Comparison of ENCODE assay signal across 8 cellular contexts in genomic region chr9:35102769-35103659, GRCh38. TPM values are rescaled to one million over a fixed set of nuclear protein-coding genes. Genes with fewer than 3 reads are reported as not detected.
DNase-seq lines count a peak whose midpoint lies in the region; FAIRE-seq and TF ChIP-seq lines count a peak whose summit lies in the region.

A gene with protein sequence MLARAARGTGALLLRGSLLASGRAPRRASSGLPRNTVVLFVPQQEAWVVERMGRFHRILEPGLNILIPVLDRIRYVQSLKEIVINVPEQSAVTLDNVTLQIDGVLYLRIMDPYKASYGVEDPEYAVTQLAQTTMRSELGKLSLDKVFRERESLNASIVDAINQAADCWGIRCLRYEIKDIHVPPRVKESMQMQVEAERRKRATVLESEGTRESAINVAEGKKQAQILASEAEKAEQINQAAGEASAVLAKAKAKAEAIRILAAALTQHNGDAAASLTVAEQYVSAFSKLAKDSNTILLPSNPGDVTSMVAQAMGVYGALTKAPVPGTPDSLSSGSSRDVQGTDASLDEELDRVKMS (minus strand): TSS chr9:35103131. CDS start chr9:35103094, 37 bp downstream.

- H3K4me2 ChIP-seq in neuronal stem cell (ENCODE audit: insufficient read depth, low read length, poor library complexity, severe bottlenecking) = peak within 1 kb of the TSS; percentile 80

- H3K79me1 ChIP-seq in neuronal stem cell (ENCODE audit: low read depth, low read length) = peaks cover 8% of the 10 kb centered on the region

- DNase-seq in GF-D8 (lab: John Stamatoyannopoulos, UW) = peak; percentile 87
- DNase-seq in HEK293T (ENCODE audit: extremely low spot score) = peak; percentile 92
- DNase-seq in MV-4-11 (lab: John Stamatoyannopoulos, UW) = peak; percentile 92
- peak; percentile 95 for DNase-seq in SK-MEL-5 (ENCODE audit: low read depth, low spot score)
- peak; percentile 94 for DNase-seq in activated naive CD4-positive, alpha-beta T cell treated with Interleukin-2 at 50 U/mL for 16 hours
- peak; percentile 92 to 97 for DNase-seq in frontal cortex (ENCODE audit: low spot score in 2 of 2)
- DNase-seq in neuronal stem cell (ENCODE audit: low spot score) = peak; percentile 95

- peak within 1 kb of the TSS; percentile 75 for H2AFZ ChIP-seq in neuronal stem cell (ENCODE audit: low read length)

- H3K18ac ChIP-seq in neuronal stem cell (ENCODE audit: low read length) = peak within 1 kb of the TSS; percentile 38

- no peak within 1 kb of the TSS for H3K14ac ChIP-seq in neuronal stem cell (ENCODE audit: low read length)

- H3K23ac ChIP-seq in neuronal stem cell (ENCODE audit: low read depth, low read length, poor library complexity) = peak within 1 kb of the TSS; percentile 14

- no peak within 1 kb of the TSS for H2BK12ac ChIP-seq in neuronal stem cell (ENCODE audit: low read length)

- peak within 1 kb of the TSS; percentile 91 for H3K27ac ChIP-seq in neuronal stem cell (replicated peaks; ENCODE audit: low read length)

- in situ Hi-C loops in SK-MEL-5 (cut with HindIII; ENCODE audit: low pct_unique_long_range_greater_than_20kb, low sequenced_read_pairs) = no loop called here

- H2AK5ac ChIP-seq in neuronal stem cell (ENCODE audit: low read depth, low read length) = peak within 1 kb of the TSS; percentile 43

- H3K4me3 ChIP-seq in neuronal stem cell (ENCODE audit: low read length in 2 of 2) = peak within 1 kb of the TSS; percentile 80 to 84

- H3K4ac ChIP-seq in neuronal stem cell (ENCODE audit: low read length) = no peak within 1 kb of the TSS

- H3K27me3 ChIP-seq in neuronal stem cell (ENCODE audit: control insufficient read depth in 3 of 3, insufficient read depth in 3 of 3, low read depth in 1 of 3, low read length in 3 of 3) = no peaks in the 10 kb centered on the region

- FAIRE-seq in frontal cortex (lab: Jason Lieb, UNC) = no peak

- H2BK5ac ChIP-seq in neuronal stem cell (ENCODE audit: low read length) = no peak within 1 kb of the TSS

- H3K4me1 ChIP-seq in neuronal stem cell (ENCODE audit: control insufficient read depth in 2 of 2, insufficient read depth in 1 of 2, low read depth in 1 of 2, low read length in 2 of 2) = peaks cover 14 to 17% of the 10 kb centered on the region in 2 donors

- POLR2A ChIA-PET in HEK293T (lab: Yijun Ruan, JAX) = interaction anchor here (0.7 to 2.5 kb wide), 8 partner anchors 8 to 31 kb away, joined by 3 to 18 read pairs (median 4); partner anchors contain the start of genes ATOSB and FANCG

- peak within 1 kb of the TSS; percentile 86 for H3K9ac ChIP-seq in neuronal stem cell (ENCODE audit: low read depth, low read length, poor library complexity)

- H4K91ac ChIP-seq in neuronal stem cell (ENCODE audit: low read depth, low read length, poor library complexity) = no peak within 1 kb of the TSS

- peaks cover 38 to 67% of the 10 kb centered on the region in 2 donors for H3K36me3 ChIP-seq in neuronal stem cell (replicated peaks in 1 of 2; ENCODE audit: control insufficient read depth in 2 of 2, insufficient read depth in 2 of 2, low read length in 2 of 2)

- TF ChIP-seq CTCF in subcutaneous adipose tissue (IDR thresholded peaks at IDR 0.05; ENCODE audit: low read depth) = no peak

- H2BK120ac ChIP-seq in neuronal stem cell (ENCODE audit: low read depth, low read length) = no peak within 1 kb of the TSS

- H4K8ac ChIP-seq in neuronal stem cell (ENCODE audit: low read depth, low read length) = no peak within 1 kb of the TSS

- no CpG with 5 or more reads among the region's 57 CpGs for WGBS in neuronal stem cell (ENCODE audit: extremely low coverage in 2 of 2, insufficient read length in 2 of 2, insufficient replicate concordance in 1 of 2), 2 donors

- H2BK15ac ChIP-seq in neuronal stem cell (ENCODE audit: low read length) = no peak within 1 kb of the TSS

- no peaks in the 10 kb centered on the region for H3K9me3 ChIP-seq in neuronal stem cell (replicated peaks in 1 of 2; ENCODE audit: control insufficient read depth in 2 of 2, insufficient read depth in 1 of 2, low read depth in 1 of 2, low read length in 2 of 2)

- CTCF ChIA-PET in HEK293T (lab: Yijun Ruan, JAX) = interaction anchor here (0.8 kb wide), 1 partner anchor 13 kb away, joined by 4 read pairs; the partner anchor contains the start of gene ATOSB

TF ChIP-seq in HEK293T, 16 proteins besides CTCF, POLR2A, EP300 and RAD21:
- TF ChIP-seq ARNT (IDR thresholded peaks at IDR 0.05) (peak; percentile 61), ELF4 (IDR thresholded peaks at IDR 0.05) (peak; percentile 67), CTBP1 (IDR thresholded peaks at IDR 0.05; ENCODE audit: borderline replicate concordance) (peak; percentile 86), FOXM1 (IDR thresholded peaks at IDR 0.05; ENCODE audit: borderline replicate concordance) (no peak), FOXA1 (IDR thresholded peaks at IDR 0.05) (no peak), ZNF384 (IDR thresholded peaks at IDR 0.05) (no peak), SUZ12 (IDR thresholded peaks at IDR 0.05) (no peak), NFRKB (IDR thresholded peaks at IDR 0.05) (0 out of 2 replicates have a peak, but pooled peaks have one; percentile 33), L3MBTL2 (conservative IDR thresholded peaks at IDR 0.05) (peak; percentile 66), SP1 (IDR thresholded peaks at IDR 0.05) (no peak), FOXK2 (IDR thresholded peaks at IDR 0.05) (no peak), HDGF (IDR thresholded peaks at IDR 0.05; ENCODE audit: borderline replicate concordance) (no peak)
- TF ChIP-seq, protein P1, sequence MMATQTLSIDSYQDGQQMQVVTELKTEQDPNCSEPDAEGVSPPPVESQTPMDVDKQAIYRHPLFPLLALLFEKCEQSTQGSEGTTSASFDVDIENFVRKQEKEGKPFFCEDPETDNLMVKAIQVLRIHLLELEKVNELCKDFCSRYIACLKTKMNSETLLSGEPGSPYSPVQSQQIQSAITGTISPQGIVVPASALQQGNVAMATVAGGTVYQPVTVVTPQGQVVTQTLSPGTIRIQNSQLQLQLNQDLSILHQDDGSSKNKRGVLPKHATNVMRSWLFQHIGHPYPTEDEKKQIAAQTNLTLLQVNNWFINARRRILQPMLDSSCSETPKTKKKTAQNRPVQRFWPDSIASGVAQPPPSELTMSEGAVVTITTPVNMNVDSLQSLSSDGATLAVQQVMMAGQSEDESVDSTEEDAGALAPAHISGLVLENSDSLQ (IDR thresholded peaks at IDR 0.05) = peak; percentile 81

RNA-seq across cellular contexts. Expression of the gene that starts here (rescaled TPM):
- 123 and 140 TPM in 2 replicates for total RNA-seq in SK-MEL-5 (2014; rRNA removed; shearing (Covaris generic))
- polyA plus RNA-seq in SK-MEL-5 (2015; cell fraction: cytosol; rRNA removed) = 160 and 165 TPM in 2 replicates
- polyA plus RNA-seq in SK-MEL-5 (2015; cell fraction: nucleus; rRNA removed) = 138 and 192 TPM in 2 replicates
- total RNA-seq in frontal cortex (55.4 TPM), subcutaneous adipose tissue (10 to 100 TPM; 62.7 to 81.2 (median 68.1) TPM)
- 135 TPM for polyA plus RNA-seq in neuronal stem cell (2013, experiment 1 of 2)
- polyA plus RNA-seq in neuronal stem cell (2013, experiment 2 of 2) = 135 TPM

Comparison
In these comparisons a context has a peak if more than half of its experiments do, and no peak if none do; other contexts are left out.
1. Peak in every context shown above with its lines: DNase-seq, H3K4me3 ChIP-seq and H3K27ac ChIP-seq.